ENCODE assay signal across 19 cellular contexts in genomic region chr6:73231986-73232391, GRCh38. TPM values are rescaled to one million over a fixed set of nuclear protein-coding genes. Genes with fewer than 3 reads are reported as not detected.
DNase-seq lines count a peak whose midpoint lies in the region; ATAC-seq, FAIRE-seq and TF ChIP-seq lines count a peak whose summit lies in the region.
"Had no signal": no experiment of that assay in that cellular context is flagged by ENCODE, and none has a peak within 500 bp of the region (broad histone marks: within the 10 kb centered on the region; RNA-seq: fewer than 3 reads in every experiment).

No MANE protein-coding gene starts in this region.

- H3K9ac ChIP-seq in K562 (ENCODE audit: insufficient read depth in 1 of 2, low read depth in 2 of 2, low read length in 2 of 2): no peak overlapping the region
- H3K9ac ChIP-seq: KMS-11 had no signal

- H3K4me2 ChIP-seq in K562 (ENCODE audit: insufficient read depth, low read length): no peak overlapping the region
- H3K4me2 ChIP-seq: GM23338, KMS-11 had no signal

- H3K9me1 ChIP-seq in K562 (ENCODE audit: control insufficient read depth, insufficient read depth, low read length): no peaks in the 10 kb centered on the region

- peaks cover 0 to 2% (median 0%) of the 10 kb centered on the region in 3 donors for H3K27me3 Mint-ChIP-seq in immature natural killer cell (ENCODE audit: low read depth in 3 of 3)

- no peaks in the 10 kb centered on the region for H3K4me1 ChIP-seq in K562 (replicated peaks in 1 of 2; ENCODE audit: control insufficient read depth in 2 of 2, insufficient read depth in 2 of 2, low read length in 2 of 2)
- H3K4me1 ChIP-seq: prostate gland, stomach had no signal

- no peak for TF ChIP-seq EP300 in K562 (IDR thresholded peaks at IDR 0.05; ENCODE audit: low read length)

- H3K36me3 Mint-ChIP-seq in immature natural killer cell: no peaks in the 10 kb centered on the region

- no peaks in the 10 kb centered on the region for H3K79me2 ChIP-seq in K562 (ENCODE audit: control insufficient read depth, insufficient read depth, low read length)

- no peak for FAIRE-seq in K562 (lab: Jason Lieb, UNC)

- 0% methylated on average over 1 of the region's 1 CpG for WGBS in K562 (ENCODE audit: insufficient coverage, low coverage, missing lambda C conversion rate)

- H3K27ac Mint-ChIP-seq in immature natural killer cell: no peak overlapping the region
- H3K27ac Mint-ChIP-seq: GM23338 had no signal

- no peaks in the 10 kb centered on the region for H3K36me3 ChIP-seq in K562 (ENCODE audit: control insufficient read depth, insufficient read depth, low read length)
- H3K36me3 ChIP-seq: prostate gland, stomach had no signal

- H3K4me1 Mint-ChIP-seq in immature natural killer cell: no peaks in the 10 kb centered on the region

- no peaks in the 10 kb centered on the region for H3K9me3 Mint-ChIP-seq in immature natural killer cell
- H3K9me3 Mint-ChIP-seq: GM23338 had no signal

- in situ Hi-C loops in K562 (cut with MboI): no loop called here

- no peaks in the 10 kb centered on the region for H3K9me3 ChIP-seq in K562 (replicated peaks; ENCODE audit: control insufficient read depth, insufficient read depth, low read depth, low read length)
- H3K9me3 ChIP-seq: prostate gland, stomach had no signal

- no peak for TF ChIP-seq RAD21 in K562 (CRISPR knock-in tag; conservative IDR thresholded peaks at IDR 0.05 in 1 of 2, IDR thresholded peaks at IDR 0.05 in 1 of 2)

- H3K27me3 ChIP-seq in K562 (ENCODE audit: control insufficient read depth in 2 of 2, insufficient read depth in 2 of 2, low read length in 2 of 2): peaks cover 7 to 19% of the 10 kb centered on the region in 2 experiments; a peak in 3 of 5 replicates
- H3K27me3 ChIP-seq: stomach had no signal

- H4K20me1 ChIP-seq in K562 (replicated peaks; ENCODE audit: control insufficient read depth, insufficient read depth, low read length): no peaks in the 10 kb centered on the region

- POLR2A ChIA-PET in K562 (lab: Yijun Ruan, JAX): no interaction called here

- no peak overlapping the region for H2AFZ ChIP-seq in K562 (ENCODE audit: low read depth, low read length)
- H2AFZ ChIP-seq: GM23338 had no signal

- ATAC-seq in GM18508 (IDR thresholded peaks at IDR 0.05; ENCODE audit: insufficient read depth, unreplicated experiment) (peak; percentile 62), GM21825 (IDR thresholded peaks at IDR 0.05; ENCODE audit: unreplicated experiment) (peak; percentile 68), K562 (no peak), HG02870 (IDR thresholded peaks at IDR 0.05; ENCODE audit: unreplicated experiment) (no peak), HG02938 (IDR thresholded peaks at IDR 0.05; ENCODE audit: unreplicated experiment) (no peak)
- ATAC-seq: GM23338 had no signal

- CTCF ChIA-PET in K562 (lab: Yijun Ruan, JAX; ENCODE audit: low intra/inter-chr PET ratio): interaction anchor here (0.5 kb wide), 1 partner anchor 527 kb away, joined by 3 read pairs; no protein-coding TSS in a partner anchor

- intact Hi-C loops in K562 (cut with micrococcal nuclease): no loop called here

- no peak overlapping the region for H3K27ac ChIP-seq in K562 (ENCODE audit: extremely low read depth, low read depth, low read length)
- H3K27ac ChIP-seq: KMS-11, prostate gland, stomach had no signal

- no peak for TF ChIP-seq POLR2A in K562 (conservative IDR thresholded peaks at IDR 0.05)

- TF ChIP-seq CTCF in K562 (IDR thresholded peaks at IDR 0.05 in 2 of 3, conservative IDR thresholded peaks at IDR 0.05 in 1 of 3; ENCODE audit: insufficient read depth in 2 of 3, low read depth in 1 of 3, low read length in 3 of 3): no peak

- DNase-seq in MV-4-11 (lab: John Stamatoyannopoulos, UW) (peak; percentile 98), K562 (ENCODE audit: extremely low read depth in 1 of 4, low spot score in 3 of 4) (no peak), immature natural killer cell (no peak)
- no peak for DNase-seq in activated naive CD4-positive, alpha-beta T cell treated with anti-CD3 and anti-CD28 coated beads, Interleukin-2, amount 50 U/mL, for 16 hours
- DNase-seq: amygdala; DMS79 treated with DMSO at 0.1 percent for 48 hours; NCI-H2171 treated with DMSO at 0.1 percent for 48 hours; stimulated activated CD4-positive, alpha-beta T cell treated with anti-CD3 and anti-CD28 coated beads, Interleukin-2, amount 100 ng/mL, for 48 hours; stomach had no signal

- no TSS peak for BruUV-seq in K562 (replicated peaks; lab: Mats Ljungman, UMichigan)

- no peak overlapping the region for H3K4me3 Mint-ChIP-seq in immature natural killer cell
- H3K4me3 Mint-ChIP-seq: GM23338 had no signal

- H3K4me3 ChIP-seq in K562: no peak overlapping the region
- H3K4me3 ChIP-seq: GM23338, prostate gland, stomach had no signal

TF ChIP-seq in K562, 482 proteins besides CTCF, POLR2A, EP300 and RAD21 (continues in another document):
- no peak for TF ChIP-seq CBX1 (IDR thresholded peaks at IDR 0.05; ENCODE audit: low read depth)
- peak; percentile 75 for TF ChIP-seq SPI1 (IDR thresholded peaks at IDR 0.05; ENCODE audit: borderline replicate concordance, low read depth, low read length)
- no peak for TF ChIP-seq HMBOX1 (IDR thresholded peaks at IDR 0.05)
- TF ChIP-seq HMG20A (CRISPR knock-in tag; conservative IDR thresholded peaks at IDR 0.05): no peak
- TF ChIP-seq MEIS2 (IDR thresholded peaks at IDR 0.05; ENCODE audit: partially characterized antibody): peak; percentile 49
- no peak for TF ChIP-seq SOX6 (IDR thresholded peaks at IDR 0.05)

RNA-seq across cellular contexts. Expression of gene KHDC1L, which starts 6.7 kb away (rescaled TPM):
- 1.2 TPM in 1 of 2 replicates, not detected in the other for total RNA-seq in K562 (2011; cell fraction: chromatin; rRNA removed; ENCODE audit: low replicate concordance)
- not detected in 2 replicates for total RNA-seq in K562 (2011; cell fraction: nucleolus; rRNA removed)
- not detected in 2 replicates for total RNA-seq in K562 (2011; cell fraction: nucleoplasm; rRNA removed)
- total RNA-seq in K562 (2014; rRNA removed) (0.54 and 0.90 TPM in 2 replicates), K562 (2014; rRNA removed; fragmentation: Illumina TruSeq; extraction: Trizol) (0.33 TPM in 1 of 2 replicates, not detected in the other), K562 (2015; rRNA removed; fragmentation: Illumina TruSeq; extraction: Trizol) (0.69 TPM in 1 of 2 replicates, not detected in the other), K562 (2021) (0.35 and 0.51 TPM in 2 replicates)
- polyA plus RNA-seq in K562 (2011; rRNA removed) (0.54 and 0.93 TPM in 2 replicates), K562 (2014; fragmentation: Illumina TruSeq; extraction: Trizol) (0.55 and 0.79 TPM in 2 replicates), K562 (2014; fragmentation: Nextera tagmentation; extraction: Ambion mirVana) (1 to 10 TPM; 1.2 to 1.9 TPM), K562 (2014; rRNA removed) (0.39 and 0.41 TPM in 2 replicates), immature natural killer cell (under 1 TPM in 1 of 3 donors, not detected in 2; 0.77 TPM)
- polyA plus RNA-seq in K562 (2011; cell fraction: cytosol; rRNA removed): 0.75 and 0.78 TPM in 2 replicates
- polyA plus RNA-seq in K562 (2011; cell fraction: nucleus; rRNA removed): 0.24 and 1.2 TPM in 2 replicates
- 1.0 and 1.4 TPM in 2 replicates for polyA plus RNA-seq in K562 (2012)
- 0.54 TPM in 1 of 2 replicates, not detected in the other for polyA minus RNA-seq in K562 (2011; rRNA and poly(A)+ RNA removed)
- not detected in 2 replicates for polyA minus RNA-seq in K562 (2011; cell fraction: cytosol; rRNA and poly(A)+ RNA removed)
- not detected in 2 replicates for polyA minus RNA-seq in K562 (2011; cell fraction: nucleus; rRNA and poly(A)+ RNA removed)
- total RNA-seq: dermis microvascular lymphatic vessel endothelial cell, GM23338, mononuclear cell, RPMI7951, stomach had no signal
- polyA plus RNA-seq: GM23338 had no signal

RNA-seq across cellular contexts. Expression of gene KHDC1, which starts 31.0 kb away (rescaled TPM):
- 25.6 and 34.9 TPM in 2 replicates for total RNA-seq in K562 (2011; cell fraction: chromatin; rRNA removed; ENCODE audit: low replicate concordance)
- total RNA-seq in K562 (2011; cell fraction: nucleolus; rRNA removed): 30.7 and 32.6 TPM in 2 replicates
- 28.3 and 35.8 TPM in 2 replicates for total RNA-seq in K562 (2011; cell fraction: nucleoplasm; rRNA removed)
- total RNA-seq in K562 (2014; rRNA removed) (2.5 and 3.7 TPM in 2 replicates), K562 (2014; rRNA removed; fragmentation: Illumina TruSeq; extraction: Trizol) (5.5 and 5.6 TPM in 2 replicates), K562 (2015; rRNA removed; fragmentation: Illumina TruSeq; extraction: Trizol) (5.3 and 5.8 TPM in 2 replicates), K562 (2021) (7.6 and 8.0 TPM in 2 replicates)
- polyA plus RNA-seq in K562 (2011; rRNA removed) (7.5 and 9.1 TPM in 2 replicates), K562 (2014; fragmentation: Illumina TruSeq; extraction: Trizol) (8.6 and 9.7 TPM in 2 replicates), K562 (2014; fragmentation: Nextera tagmentation; extraction: Ambion mirVana) (10 to 100 TPM; 16.1 to 19.5 TPM), K562 (2014; rRNA removed) (9.4 and 11.8 TPM in 2 replicates), immature natural killer cell (1 to 10 TPM; 4.3 to 7.4 (median 7.2) TPM)
- polyA plus RNA-seq in K562 (2011; cell fraction: cytosol; rRNA removed): 10.8 and 11.5 TPM in 2 replicates
- 22.5 and 29.2 TPM in 2 replicates for polyA plus RNA-seq in K562 (2011; cell fraction: nucleus; rRNA removed)
- polyA plus RNA-seq in K562 (2012): 7.6 and 10.9 TPM in 2 replicates
- 4.6 and 4.9 TPM in 2 replicates for polyA minus RNA-seq in K562 (2011; rRNA and poly(A)+ RNA removed)
- 2.2 and 2.5 TPM in 2 replicates for polyA minus RNA-seq in K562 (2011; cell fraction: cytosol; rRNA and poly(A)+ RNA removed)
- 13.9 and 16.6 TPM in 2 replicates for polyA minus RNA-seq in K562 (2011; cell fraction: nucleus; rRNA and poly(A)+ RNA removed)

Comparison
In these comparisons a context has a peak if more than half of its experiments do, and no peak if none do; other contexts are left out.
1. ATAC-seq: peak in GM18508 (single experiment) and GM21825 (single experiment); none in K562 (single experiment), HG02870 (single experiment) and HG02938 (single experiment).